In the genomic region with DNA sequence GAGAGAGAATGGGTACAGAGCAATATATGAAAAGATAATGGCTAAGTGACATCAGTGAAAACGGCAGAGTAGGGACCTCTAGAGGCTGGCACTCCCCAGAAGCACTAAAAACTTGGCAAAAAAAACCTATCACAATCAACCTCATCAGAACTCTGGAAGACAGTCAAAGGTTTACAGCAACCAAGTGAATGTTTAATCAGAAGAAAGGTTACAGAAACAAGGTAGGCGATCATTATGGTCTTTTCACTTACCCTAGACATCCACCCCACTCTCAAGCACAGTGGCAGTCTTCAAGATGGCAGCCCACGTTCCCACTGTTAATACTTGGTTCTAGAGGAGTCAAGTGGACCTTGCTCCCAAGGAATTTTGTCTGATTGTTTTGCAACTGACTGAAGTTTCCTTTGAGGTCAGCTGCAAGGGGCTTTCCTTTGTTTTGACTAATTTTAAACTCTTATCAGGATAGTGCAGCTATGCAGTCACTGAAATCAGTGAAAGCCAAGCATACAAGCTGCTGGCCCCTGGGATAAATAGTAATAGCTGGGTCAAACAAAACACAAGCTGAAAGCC, we compare ENCODE assay signal across 12 cellular contexts. TPM values are rescaled to one million over a fixed set of nuclear protein-coding genes. Genes with fewer than 3 reads are reported as not detected.
DNase-seq lines count a peak whose midpoint lies in the region; ATAC-seq and TF ChIP-seq lines count a peak whose summit lies in the region.
"Had no signal": no experiment of that assay in that cellular context is flagged by ENCODE, and none has a peak within 500 bp of the region (broad histone marks: within the 10 kb centered on the region; RNA-seq: fewer than 3 reads in every experiment).

No MANE protein-coding gene starts in this region.

- no peaks in the 10 kb centered on the region for H3K4me1 ChIP-seq in Panc1 (ENCODE audit: control insufficient read depth, insufficient read depth, low read length)
- no peaks in the 10 kb centered on the region for H3K4me1 ChIP-seq in neural progenitor cell

- H3K36me3 Mint-ChIP-seq in neural progenitor cell, result no peaks in the 10 kb centered on the region
- peaks cover 4% of the 10 kb centered on the region for H3K36me3 Mint-ChIP-seq in activated naive CD4-positive, alpha-beta T cell treated with anti-CD3 and anti-CD28 coated beads for 36 hours (ENCODE audit: low read depth)

- peak overlapping the region; percentile 35; the same call in 1 of the 2 replicates for H3K27ac ChIP-seq in Panc1 (ENCODE audit: low read length)
- H3K27ac ChIP-seq in neural progenitor cell, result no peak overlapping the region
- H3K27ac ChIP-seq: HL-60 had no signal

- H3K4me3 ChIP-seq in Panc1 (ENCODE audit: low read depth in 2 of 2, low read length in 2 of 2) (no peak overlapping the region), neural progenitor cell (no peak overlapping the region)
- H3K4me3 ChIP-seq: lung had no signal

- H3K79me2 ChIP-seq in neural progenitor cell (ENCODE audit: low read depth), result no peaks in the 10 kb centered on the region

- BruUV-seq in Panc1 (replicated peaks; lab: Mats Ljungman, UMichigan), result no TSS peak

- CTCF ChIA-PET in Panc1 (lab: Charles Lee), result no interaction called here
- CTCF ChIA-PET in activated naive CD4-positive, alpha-beta T cell treated with anti-CD3 and anti-CD28 coated beads for 36 hours (lab: Charles Lee), result no interaction called here

- DNase-seq in GM13977 (ENCODE audit: low spot score) (no peak), Panc1 (ENCODE audit: low read depth, low spot score) (no peak), left lobe of liver (ENCODE audit: low spot score) (no peak), SW480 (ENCODE audit: low spot score) (no peak), HuH-7.5 (ENCODE audit: low spot score) (no peak), neural progenitor cell (ENCODE audit: low spot score) (no peak)
- DNase-seq in activated naive CD4-positive, alpha-beta T cell treated with anti-CD3 and anti-CD28 coated beads for 36 hours, result no peak
- DNase-seq: NCI-H774; stimulated activated CD4-positive, alpha-beta T cell treated with anti-CD3 and anti-CD28 coated beads, Interleukin-4, amount 100 ng/mL, for 1 hour had no signal

- H3K9ac ChIP-seq in neural progenitor cell, result no peak overlapping the region

- H2AFZ ChIP-seq in neural progenitor cell (replicated peaks), result no peak overlapping the region

- peaks cover 11% of the 10 kb centered on the region for H3K9me3 Mint-ChIP-seq in neural progenitor cell
- peaks cover 8% of the 10 kb centered on the region for H3K9me3 Mint-ChIP-seq in activated naive CD4-positive, alpha-beta T cell treated with anti-CD3 and anti-CD28 coated beads for 36 hours

- H3K9me3 ChIP-seq in Panc1 (ENCODE audit: control insufficient read depth, insufficient read depth, low read depth, low read length) (no peaks in the 10 kb centered on the region; the same call in 1 of the 2 replicates), neural progenitor cell (ENCODE audit: low read depth) (no peaks in the 10 kb centered on the region)

- in situ Hi-C loops in GM13977 (cut with MboI; ENCODE audit: low pct_unique_long_range_greater_than_20kb, low sequenced_read_pairs, unreplicated experiment) (no loop called here), Panc1 (cut with HindIII; ENCODE audit: low pct_unique_long_range_greater_than_20kb, low sequenced_read_pairs) (no loop called here)

- ATAC-seq in GM21717 (IDR thresholded peaks at IDR 0.05; ENCODE audit: unreplicated experiment), result peak; percentile 47
- ATAC-seq in Panc1, result no peak; the same call in 1 of the 2 replicates
- ATAC-seq in left lobe of liver, result peak; percentile 96

- H3K27me3 ChIP-seq in Panc1 (ENCODE audit: control insufficient read depth, insufficient read depth, low read length), result no peaks in the 10 kb centered on the region
- no peaks in the 10 kb centered on the region for H3K27me3 ChIP-seq in neural progenitor cell

- H3K36me3 ChIP-seq in Panc1 (ENCODE audit: control insufficient read depth, insufficient read depth, low read length) (no peaks in the 10 kb centered on the region), neural progenitor cell (no peaks in the 10 kb centered on the region)

- no peaks in the 10 kb centered on the region for H4K20me1 ChIP-seq in neural progenitor cell (ENCODE audit: low read depth)

- no peak overlapping the region for H3K4me3 Mint-ChIP-seq in neural progenitor cell
- H3K4me3 Mint-ChIP-seq in activated naive CD4-positive, alpha-beta T cell treated with anti-CD3 and anti-CD28 coated beads for 36 hours, result no peak overlapping the region

- H3K4me2 ChIP-seq in neural progenitor cell, result no peak overlapping the region

- H3K27ac Mint-ChIP-seq in neural progenitor cell, result no peak overlapping the region
- H3K27ac Mint-ChIP-seq in activated naive CD4-positive, alpha-beta T cell treated with anti-CD3 and anti-CD28 coated beads for 36 hours, result no peak overlapping the region

- H3K27me3 Mint-ChIP-seq in neural progenitor cell (ENCODE audit: insufficient read depth, low read depth), result no peaks in the 10 kb centered on the region
- H3K27me3 Mint-ChIP-seq in activated naive CD4-positive, alpha-beta T cell treated with anti-CD3 and anti-CD28 coated beads for 36 hours (ENCODE audit: low read depth), result no peaks in the 10 kb centered on the region

- no peaks in the 10 kb centered on the region for H3F3A ChIP-seq in neural progenitor cell (ENCODE audit: low read depth)

- intact Hi-C loops in Panc1 (cut with micrococcal nuclease; ENCODE audit: unreplicated experiment), result no loop called here
- intact Hi-C loops in activated naive CD4-positive, alpha-beta T cell treated with anti-CD3 and anti-CD28 coated beads for 36 hours (cut with micrococcal nuclease), result no loop called here

- POLR2A ChIA-PET in Panc1 (lab: Charles Lee), result no interaction called here

- H3K4me1 Mint-ChIP-seq in neural progenitor cell, result no peaks in the 10 kb centered on the region
- peaks cover 53% of the 10 kb centered on the region for H3K4me1 Mint-ChIP-seq in activated naive CD4-positive, alpha-beta T cell treated with anti-CD3 and anti-CD28 coated beads for 36 hours (ENCODE audit: low read depth)

- TF ChIP-seq CTCF in GM13977 (IDR thresholded peaks at IDR 0.05; ENCODE audit: extremely low read depth, insufficient read depth, missing control alignments) (peak; percentile 43), Panc1 (IDR thresholded peaks at IDR 0.05) (peak; percentile 15; the same call in 1 of the 2 replicates), neural progenitor cell (IDR thresholded peaks at IDR 0.05) (no peak)

RNA-seq across cellular contexts. Expression of a gene that starts 7.2 kb away (rescaled TPM):
- 20.0 TPM for total RNA-seq in Panc1 (2021; ENCODE audit: unreplicated experiment)
- 12.2 TPM for polyA plus RNA-seq in Panc1 (2012; ENCODE audit: insufficient read length)
- total RNA-seq in left lobe of liver, result 7.1 TPM
- 5.0 and 7.7 TPM in 2 replicates for total RNA-seq in neural progenitor cell (ENCODE audit: low replicate concordance)
- total RNA-seq in activated naive CD4-positive, alpha-beta T cell treated with anti-CD3 and anti-CD28 coated beads for 36 hours, result 1 to 10 TPM; 8.7 to 8.8 TPM
